Comparison of ENCODE assay signal across 18 cellular contexts in genomic region chr2:60837123-60837522, GRCh38. TPM values are rescaled to one million over a fixed set of nuclear protein-coding genes. Genes with fewer than 3 reads are reported as not detected.
DNase-seq lines count a peak whose midpoint lies in the region; ATAC-seq and TF ChIP-seq lines count a peak whose summit lies in the region.
"Had no signal": no experiment of that assay in that cellular context is flagged by ENCODE, and none has a peak within 500 bp of the region (broad histone marks: within the 10 kb centered on the region; RNA-seq: fewer than 3 reads in every experiment).

No MANE protein-coding gene starts in this region.

- H3K27ac Mint-ChIP-seq in chondrocyte (ENCODE audit: unreplicated experiment), result no peak overlapping the region
- H3K27ac Mint-ChIP-seq: CD8-positive, alpha-beta T cell; H9; mesothelial cell of epicardium had no signal

- H3K9me3 ChIP-seq in OCI-LY7 (ENCODE audit: low read length), result peaks cover 9% of the 10 kb centered on the region; the same call in 1 of the 2 replicates
- H3K9me3 ChIP-seq: SJSA1 had no signal

- TF ChIP-seq CTCF in GM10248 (IDR thresholded peaks at IDR 0.05; ENCODE audit: control extremely low read depth, extremely low read depth, low read depth, missing control alignments), result no peak
- TF ChIP-seq CTCF in OCI-LY7 (conservative IDR thresholded peaks at IDR 0.05; ENCODE audit: low read length), result no peak
- TF ChIP-seq CTCF in chondrocyte (IDR thresholded peaks at IDR 0.05), result no peak

- H3K36me3 ChIP-seq in OCI-LY7 (ENCODE audit: insufficient read depth, low read length), result no peaks in the 10 kb centered on the region; the same call in 1 of the 2 replicates
- H3K36me3 ChIP-seq: SJSA1 had no signal

- peaks cover 2% of the 10 kb centered on the region for H3K36me3 Mint-ChIP-seq in chondrocyte (ENCODE audit: low read depth)
- H3K36me3 Mint-ChIP-seq: CD8-positive, alpha-beta T cell; mesothelial cell of epicardium had no signal

- H3K9me2 ChIP-seq in OCI-LY7 (ENCODE audit: insufficient read depth, low read length), result no peaks in the 10 kb centered on the region

- no peaks in the 10 kb centered on the region for H3K4me1 Mint-ChIP-seq in chondrocyte (ENCODE audit: low read depth)

- peaks cover 28% of the 10 kb centered on the region for H3K27me3 Mint-ChIP-seq in chondrocyte (ENCODE audit: low read depth)

- no peaks in the 10 kb centered on the region for H3K9me3 Mint-ChIP-seq in chondrocyte (ENCODE audit: low read depth)
- H3K9me3 Mint-ChIP-seq: CD8-positive, alpha-beta T cell; mesothelial cell of epicardium had no signal

- no peaks in the 10 kb centered on the region for H4K20me1 ChIP-seq in OCI-LY7 (ENCODE audit: insufficient read depth, low read length)

- H3K4me3 ChIP-seq in OCI-LY7 (ENCODE audit: low read depth, low read length, poor library complexity, severe bottlenecking), result no peak overlapping the region
- H3K4me3 ChIP-seq: SJSA1 had no signal

- DNase-seq in GM10248 (ENCODE audit: extremely low spot score) (peak; percentile 47), OCI-LY7 (ENCODE audit: low spot score) (peak; percentile 45), NCI-H1105 treated with DMSO at 0.1 percent for 48 hours (lab: John Stamatoyannopoulos, UW) (no peak), T-helper 1 cell (no peak), chondrocyte (ENCODE audit: low spot score) (no peak)
- DNase-seq: aorta; CD8-positive, alpha-beta T cell; foreskin melanocyte; H9; Kasumi-1; left colon; NCI-H187; T-helper 9 cell had no signal

- peaks cover 89% of the 10 kb centered on the region for H3K4me1 ChIP-seq in OCI-LY7 (ENCODE audit: insufficient read depth, low read length, poor library complexity, severe bottlenecking)
- H3K4me1 ChIP-seq: SJSA1 had no signal

- peak overlapping the region; percentile 96 for H3K27ac ChIP-seq in OCI-LY7 (ENCODE audit: low read depth, low read length, poor library complexity, severe bottlenecking)
- H3K27ac ChIP-seq: SJSA1 had no signal

- H2AFZ ChIP-seq in OCI-LY7 (ENCODE audit: low read length), result peak overlapping the region; percentile 78

- CTCF ChIA-PET in GM10248 (lab: Yijun Ruan, JAX), result interaction anchor here (1.0 to 5.1 kb wide), 5 partner anchors 11 to 62 kb away, joined by 3 to 29 read pairs (median 4); no protein-coding TSS in a partner anchor
- CTCF ChIA-PET in OCI-LY7 (lab: Charles Lee; ENCODE audit: unreplicated experiment), result interaction anchor here (0.6 kb wide), 1 partner anchor 18 kb away, joined by 6 read pairs; no protein-coding TSS in a partner anchor

- H3K79me2 ChIP-seq in OCI-LY7 (ENCODE audit: insufficient read depth, low read depth, low read length), result peaks cover 2% of the 10 kb centered on the region; the same call in 1 of the 2 replicates

- no peak overlapping the region for H3K4me3 Mint-ChIP-seq in chondrocyte (ENCODE audit: unreplicated experiment)
- H3K4me3 Mint-ChIP-seq: CD8-positive, alpha-beta T cell; H9; mesothelial cell of epicardium had no signal

- no TSS peak for BruUV-seq in OCI-LY7 (replicated peaks; lab: Mats Ljungman, UMichigan)

- intact Hi-C loops in OCI-LY7 (cut with micrococcal nuclease; ENCODE audit: unreplicated experiment), result no loop called here

- peak; percentile 30 for ATAC-seq in GM19372 (IDR thresholded peaks at IDR 0.05; ENCODE audit: low read depth, unreplicated experiment)
- ATAC-seq in HG02885 (IDR thresholded peaks at IDR 0.05; ENCODE audit: poor library complexity, unreplicated experiment), result peak; percentile 27
- ATAC-seq in HG03135 (IDR thresholded peaks at IDR 0.05; ENCODE audit: unreplicated experiment), result no peak
- ATAC-seq: CD8-positive, alpha-beta T cell; left colon had no signal

- POLR2A ChIA-PET in GM10248 (lab: Yijun Ruan, JAX) (no interaction called here), OCI-LY7 (lab: Charles Lee) (interaction anchor here (0.7 to 7.1 kb wide), 9 partner anchors 8 to 128 kb away, joined by 3 to 89 read pairs (median 7); partner anchors contain the start of gene REL)

- H3K4me2 ChIP-seq in OCI-LY7 (ENCODE audit: low read length), result peak overlapping the region; percentile 43

RNA-seq across cellular contexts. Expression of gene REL, which starts 44.3 kb away (rescaled TPM):
- 49.9 and 50.2 TPM in 2 replicates for total RNA-seq in OCI-LY7 (2014; rRNA removed; shearing (Covaris generic))
- total RNA-seq in OCI-LY7 (2022) (81.1 and 82.7 TPM in 2 replicates), chondrocyte (4.9 to 6.8 TPM (median 5.4 TPM) in 3 replicates)

Comparison
In these comparisons a context has a peak if more than half of its experiments do, and no peak if none do; other contexts are left out.
1. DNase-seq: peak in GM10248 (single experiment) and OCI-LY7 (single experiment); none in NCI-H1105 treated with DMSO at 0.1 percent for 48 hours (single experiment), T-helper 1 cell (0 of 5) and chondrocyte (single experiment).